ENCODE assay signal across 1 cellular context in the genomic region with DNA sequence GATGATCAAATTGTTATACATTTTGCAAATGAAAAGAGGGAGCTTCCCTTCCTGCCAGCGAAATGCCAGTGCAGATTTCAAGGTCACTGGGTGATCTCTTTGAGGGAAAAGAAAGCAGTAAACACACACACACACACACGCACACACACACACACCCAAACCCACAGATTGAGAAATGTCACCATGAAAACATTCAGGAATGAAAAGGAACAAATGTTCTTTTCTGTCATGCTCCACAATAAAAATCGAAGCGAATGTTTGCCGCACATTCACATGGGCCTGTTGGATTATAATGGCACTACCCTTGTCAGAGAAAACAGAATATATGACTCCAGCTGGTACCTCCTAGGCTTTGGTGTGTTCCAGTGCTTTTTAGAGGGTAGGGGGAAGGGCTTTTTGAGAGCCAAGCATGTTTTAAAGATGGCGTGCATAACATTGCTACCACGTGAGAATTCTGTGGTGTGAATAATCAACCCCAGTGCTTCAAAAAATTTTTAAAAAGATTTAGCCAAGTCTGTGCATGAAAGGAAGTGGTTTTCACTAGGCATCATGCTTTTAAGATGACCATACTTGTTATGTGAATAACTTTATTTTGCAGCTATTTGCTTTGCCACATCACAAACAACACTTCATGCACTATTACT.
TF ChIP-seq lines count a peak whose summit lies in the region.

No MANE protein-coding gene starts in this region.

TF ChIP-seq in H1, 55 proteins besides CTCF, POLR2A, EP300 and RAD21 (continued from another document):
- TF ChIP-seq SRF (IDR thresholded peaks at IDR 0.05; ENCODE audit: low read depth, low read length) (no peak), CBX5 (IDR thresholded peaks at IDR 0.05; ENCODE audit: low read depth, low read length) (no peak), SIN3A (conservative IDR thresholded peaks at IDR 0.05 in 1 of 2, IDR thresholded peaks at IDR 0.05 in 1 of 2; ENCODE audit: low read depth in 1 of 2, low read length in 2 of 2) (no peak), TCF12 (IDR thresholded peaks at IDR 0.05; ENCODE audit: low read depth, low read length) (no peak), CBX8 (IDR thresholded peaks at IDR 0.05; ENCODE audit: borderline replicate concordance, low read depth, low read length) (no peak), FOSL1 (IDR thresholded peaks at IDR 0.05; ENCODE audit: insufficient read depth, low read depth, low read length) (no peak), TEAD4 (IDR thresholded peaks at IDR 0.05; ENCODE audit: low read depth, low read length) (no peak)
- TF ChIP-seq, protein P1, sequence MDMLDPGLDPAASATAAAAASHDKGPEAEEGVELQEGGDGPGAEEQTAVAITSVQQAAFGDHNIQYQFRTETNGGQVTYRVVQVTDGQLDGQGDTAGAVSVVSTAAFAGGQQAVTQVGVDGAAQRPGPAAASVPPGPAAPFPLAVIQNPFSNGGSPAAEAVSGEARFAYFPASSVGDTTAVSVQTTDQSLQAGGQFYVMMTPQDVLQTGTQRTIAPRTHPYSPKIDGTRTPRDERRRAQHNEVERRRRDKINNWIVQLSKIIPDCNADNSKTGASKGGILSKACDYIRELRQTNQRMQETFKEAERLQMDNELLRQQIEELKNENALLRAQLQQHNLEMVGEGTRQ (IDR thresholded peaks at IDR 0.05; ENCODE audit: low read length), result no peak
TF ChIP-seq in H1: peak in this region for 0.
